Comparison of ENCODE assay signal across 21 cellular contexts in genomic region chr17:49502258-49502657, GRCh38. TPM values are rescaled to one million over a fixed set of nuclear protein-coding genes. Genes with fewer than 3 reads are reported as not detected.
"Had no signal": no experiment of that assay in that cellular context is flagged by ENCODE, and none has a peak within 500 bp of the region (broad histone marks: within the 10 kb centered on the region; RNA-seq: fewer than 3 reads in every experiment).

No MANE protein-coding gene starts in this region.

- H3K27ac Mint-ChIP-seq: immature natural killer cell had no signal

- H3K9me3 Mint-ChIP-seq: nephron had no signal

- H3K4me3 ChIP-seq: gastrocnemius medialis, left ventricle myocardium inferior, lower lobe of right lung, suprapubic skin, thyroid gland, upper lobe of left lung, vagina had no signal

- H3K36me3 ChIP-seq: gastrocnemius medialis, left ventricle myocardium inferior, lower lobe of right lung, neutrophil, suprapubic skin, thyroid gland, upper lobe of left lung, vagina had no signal

- H3K4me3 Mint-ChIP-seq: immature natural killer cell, naive B cell had no signal

- H3K9me3 ChIP-seq: gastrocnemius medialis, left ventricle myocardium inferior, lower lobe of right lung, neutrophil, suprapubic skin, thyroid gland, upper lobe of left lung, vagina had no signal

- H3K27ac ChIP-seq: gastrocnemius medialis, left ventricle myocardium inferior, lower lobe of right lung, neutrophil, suprapubic skin, thyroid gland, upper lobe of left lung, vagina had no signal

- DNase-seq: cerebellar nuclear complex; dermis blood vessel endothelial cell; gastrocnemius medialis; immature natural killer cell; kidney; left cardiac atrium; left ventricle myocardium inferior; lower lobe of right lung; mesenchymal stem cell; naive B cell; small intestine; stimulated activated CD4-positive, alpha-beta T cell treated with anti-CD3 and anti-CD28 coated beads, Interleukin-12 subunit alpha, Interleukin-12 subunit beta, amount 100 ng/mL, for 4 hours; stimulated activated naive CD8-positive, alpha-beta T cell treated with anti-CD3 and anti-CD28 coated beads, Interleukin-15, Interleukin-2, amounts not matched to agents 100 U/mL and 50 U/mL, for 24 hours; thyroid gland; upper lobe of left lung had no signal

- ATAC-seq: gastrocnemius medialis; left cardiac atrium; lower lobe of right lung; right cardiac atrium; stimulated activated naive CD8-positive, alpha-beta T cell treated with anti-CD3 and anti-CD28 coated beads, Interleukin-15, Interleukin-2, amounts not matched to agents 100 U/mL and 50 U/mL, for 24 hours had no signal

- H3K27me3 ChIP-seq: vagina had no signal

RNA-seq across cellular contexts. Expression of gene NGFR, which starts 7.2 kb away (rescaled TPM):
- total RNA-seq: dermis blood vessel endothelial cell, epithelial cell of proximal tubule had no signal
